In genomic region chr2:16031055-16031847, GRCh38 we compare ENCODE assay signal across 20 cellular contexts.
A peak's percentile ranks its signal among the peaks of the same experiment; 100 is the strongest.
DNase-seq lines count a peak whose midpoint lies in the region; ATAC-seq and TF ChIP-seq lines count a peak whose summit lies in the region.
"Had no signal": no experiment of that assay in that cellular context is flagged by ENCODE, and none has a peak within 500 bp of the region (broad histone marks: within the 10 kb centered on the region; RNA-seq: fewer than 3 reads in every experiment).

No MANE protein-coding gene starts in this region.

- no peak overlapping the region for H3K4me3 ChIP-seq in A673 (ENCODE audit: low read depth, low read length, poor library complexity, severe bottlenecking)
- H3K4me3 ChIP-seq: PC-9 had no signal

- no peaks in the 10 kb centered on the region for H3K27me3 ChIP-seq in A673 (replicated peaks; ENCODE audit: insufficient read depth, low read depth, low read length, poor library complexity)

- H3K36me3 ChIP-seq in A673 (ENCODE audit: insufficient read depth, low read length, poor library complexity, severe bottlenecking), result no peaks in the 10 kb centered on the region

- H3K4me1 Mint-ChIP-seq in nephron progenitor cell, result peaks cover 65% of the 10 kb centered on the region
- H3K4me1 Mint-ChIP-seq: activated naive CD8-positive, alpha-beta T cell treated with anti-CD3 and anti-CD28 coated beads, Interleukin-2, amount 10 ng/mL, durations not matched to agents 7 days and 5 days; stimulated activated naive B cell treated with anti-CD40 and anti-IgM and Interleukin-4, amounts not matched to agents 10 μg/mL and 1 μg/mL and 100 μg/mL, for 72 hours had no signal

- no peaks in the 10 kb centered on the region for H3K9me3 ChIP-seq in A673 (ENCODE audit: low read depth, low read length, poor library complexity, severe bottlenecking)

- CTCF ChIA-PET in A673 (lab: Charles Lee), result no interaction called here

- peak overlapping the region; percentile 29 for H3K4me3 Mint-ChIP-seq in nephron progenitor cell
- H3K4me3 Mint-ChIP-seq: activated CD8-positive, alpha-beta T cell treated with anti-CD3 and anti-CD28 coated beads for 36 hours; activated naive CD8-positive, alpha-beta T cell treated with anti-CD3 and anti-CD28 coated beads, Interleukin-2, amount 10 ng/mL, durations not matched to agents 7 days and 5 days; stimulated activated naive B cell treated with anti-CD40 and anti-IgM and Interleukin-4, amounts not matched to agents 10 μg/mL and 1 μg/mL and 100 μg/mL, for 72 hours had no signal

- POLR2A ChIA-PET in A673 (lab: Charles Lee; ENCODE audit: low non-redundant PET), result no interaction called here

- H3K9me3 Mint-ChIP-seq in nephron progenitor cell, result no peaks in the 10 kb centered on the region
- H3K9me3 Mint-ChIP-seq in activated naive CD4-positive, alpha-beta T cell treated with anti-CD3 and anti-CD28 coated beads, Interleukin-2, amount 50 U/mL, for 72 hours, result no peaks in the 10 kb centered on the region
- H3K9me3 Mint-ChIP-seq: activated CD8-positive, alpha-beta T cell treated with anti-CD3 and anti-CD28 coated beads for 36 hours; activated naive CD8-positive, alpha-beta T cell treated with anti-CD3 and anti-CD28 coated beads, Interleukin-2, amount 10 ng/mL, durations not matched to agents 7 days and 5 days had no signal

- intact Hi-C loops in A673 (cut with micrococcal nuclease; ENCODE audit: unreplicated experiment), result no loop called here
- intact Hi-C loops in posterior vena cava (cut with DNase I), result loop anchor here in 1 of 2 donors (10.0 kb wide), 1 partner anchor 1756 kb away; no protein-coding TSS in a partner anchor
- intact Hi-C loops in cardiac septum (cut with DNase I), result no loop called here

- no peak for TF ChIP-seq CTCF in A673 (conservative IDR thresholded peaks at IDR 0.05; ENCODE audit: low read depth, low read length)
- TF ChIP-seq CTCF in nephron progenitor cell (IDR thresholded peaks at IDR 0.05), result no peak

- no TSS peak for BruUV-seq in A673 (replicated peaks; lab: Mats Ljungman, UMichigan)

- no peak for ATAC-seq in activated naive CD4-positive, alpha-beta T cell treated with anti-CD3 and anti-CD28 coated beads, Interleukin-2, amount 50 U/mL, for 72 hours
- ATAC-seq: activated CD8-positive, alpha-beta T cell treated with anti-CD3 and anti-CD28 coated beads for 36 hours; left cardiac atrium; stimulated activated naive B cell treated with anti-CD40 and anti-IgM and Interleukin-4, amounts not matched to agents 10 μg/mL and 1 μg/mL and 100 μg/mL, for 72 hours had no signal

- H3K27ac ChIP-seq in A673 (ENCODE audit: low read depth, low read length, poor library complexity, severe bottlenecking) (no peak overlapping the region), cingulate gyrus (ENCODE audit: low read depth, low read length) (peak overlapping the region; percentile 90)
- H3K27ac ChIP-seq: PC-9 had no signal

- no peaks in the 10 kb centered on the region for H3K36me3 Mint-ChIP-seq in nephron progenitor cell (ENCODE audit: low read depth)
- no peaks in the 10 kb centered on the region for H3K36me3 Mint-ChIP-seq in activated naive CD4-positive, alpha-beta T cell treated with anti-CD3 and anti-CD28 coated beads, Interleukin-2, amount 50 U/mL, for 72 hours
- H3K36me3 Mint-ChIP-seq: activated naive CD8-positive, alpha-beta T cell treated with anti-CD3 and anti-CD28 coated beads, Interleukin-2, amount 10 ng/mL, durations not matched to agents 7 days and 5 days; stimulated activated naive B cell treated with anti-CD40 and anti-IgM and Interleukin-4, amounts not matched to agents 10 μg/mL and 1 μg/mL and 100 μg/mL, for 72 hours had no signal

- H3K27me3 Mint-ChIP-seq in nephron progenitor cell (ENCODE audit: low read depth, poor library complexity), result peaks cover 3% of the 10 kb centered on the region
- H3K27me3 Mint-ChIP-seq: activated CD8-positive, alpha-beta T cell treated with anti-CD3 and anti-CD28 coated beads for 36 hours; activated naive CD8-positive, alpha-beta T cell treated with anti-CD3 and anti-CD28 coated beads, Interleukin-2, amount 10 ng/mL, durations not matched to agents 7 days and 5 days; stimulated activated naive B cell treated with anti-CD40 and anti-IgM and Interleukin-4, amounts not matched to agents 10 μg/mL and 1 μg/mL and 100 μg/mL, for 72 hours had no signal

- H3K4me1 ChIP-seq in A673 (ENCODE audit: insufficient read depth, low read length, poor library complexity, severe bottlenecking), result peaks cover 8% of the 10 kb centered on the region

- peak overlapping the region; percentile 96 for H3K27ac Mint-ChIP-seq in nephron progenitor cell
- H3K27ac Mint-ChIP-seq in activated naive CD4-positive, alpha-beta T cell treated with anti-CD3 and anti-CD28 coated beads, Interleukin-2, amount 50 U/mL, for 72 hours, result no peak overlapping the region
- H3K27ac Mint-ChIP-seq: activated CD8-positive, alpha-beta T cell treated with anti-CD3 and anti-CD28 coated beads for 36 hours; activated naive CD8-positive, alpha-beta T cell treated with anti-CD3 and anti-CD28 coated beads, Interleukin-2, amount 10 ng/mL, durations not matched to agents 7 days and 5 days; stimulated activated naive B cell treated with anti-CD40 and anti-IgM and Interleukin-4, amounts not matched to agents 10 μg/mL and 1 μg/mL and 100 μg/mL, for 72 hours had no signal

- DNase-seq in A673 (ENCODE audit: low spot score) (peak; percentile 9), DMS79 treated with DMSO at 0.1 percent for 48 hours (lab: John Stamatoyannopoulos, UW) (peak; percentile 62), nephron progenitor cell (no peak), posterior vena cava (ENCODE audit: low spot score) (no peak), cardiac septum (ENCODE audit: low spot score) (no peak), kidney glomerular epithelial cell (lab: John Stamatoyannopoulos, UW) (no peak)
- DNase-seq in activated naive CD4-positive, alpha-beta T cell treated with anti-CD3 and anti-CD28 coated beads, Interleukin-2, amount 50 U/mL, for 72 hours (ENCODE audit: low spot score in 2 of 2), result no peak
- DNase-seq: activated CD4-positive, CD25-positive, alpha-beta regulatory T cell treated with anti-CD3 and anti-CD28 coated beads, Interleukin-2, amount 50 U/mL, for 72 hours; activated CD8-positive, alpha-beta T cell treated with anti-CD3 and anti-CD28 coated beads for 36 hours; activated effector memory CD4-positive, alpha-beta T cell treated with Interleukin-2 at 50 U/mL for 16 hours; activated naive CD8-positive, alpha-beta T cell treated with anti-CD3 and anti-CD28 coated beads, Interleukin-2, amount 10 ng/mL, durations not matched to agents 7 days and 5 days; glutamatergic neuron; KG1; left cardiac atrium; mesenchymal stem cell; PC-9; stimulated activated CD4-positive, alpha-beta T cell treated with anti-CD3 and anti-CD28 coated beads, Interleukin-4, amount 100 ng/mL, for 1 hour; stimulated activated naive B cell treated with anti-CD40 and anti-IgM and Interleukin-4, amounts not matched to agents 10 μg/mL and 1 μg/mL and 100 μg/mL, for 72 hours; SW 1271 had no signal

Comparison
In these comparisons a context has a peak if more than half of its experiments do, and no peak if none do; other contexts are left out.
1. DNase-seq: peak in A673 (single experiment) and DMS79 treated with DMSO at 0.1 percent for 48 hours (single experiment); none in nephron progenitor cell (single experiment), posterior vena cava (single experiment), cardiac septum (single experiment), activated naive CD4-positive, alpha-beta T cell treated with anti-CD3 and anti-CD28 coated beads, Interleukin-2, amount 50 U/mL, for 72 hours (0 of 2) and kidney glomerular epithelial cell (single experiment).